ENCODE assay signal across 8 cellular contexts in genomic region chr6:17703256-17703694, GRCh38. TPM values are rescaled to one million over a fixed set of nuclear protein-coding genes. Genes with fewer than 3 reads are reported as not detected.
DNase-seq lines count a peak whose midpoint lies in the region; ATAC-seq and TF ChIP-seq lines count a peak whose summit lies in the region.

No MANE protein-coding gene starts in this region.

- TF ChIP-seq CTCF in lower leg skin (IDR thresholded peaks at IDR 0.05) = no peak

- TF ChIP-seq POLR2A in lower leg skin (IDR thresholded peaks at IDR 0.05) = no peak

- peak; percentile 72 for DNase-seq in Daoy (ENCODE audit: low read depth)
- peak; percentile 11 for DNase-seq in LoVo (ENCODE audit: low spot score)
- no peak for DNase-seq in activated naive CD8-positive, alpha-beta T cell treated with anti-CD3 and anti-CD28 coated beads, Interleukin-2, amount 10 ng/mL, durations not matched to agents 7 days and 5 days
- peak; percentile 58 to 85 for DNase-seq in lung microvascular endothelial cell (ENCODE audit: low read depth in 2 of 2)
- DNase-seq in effector CD8-positive, alpha-beta T cell (lab: John Stamatoyannopoulos, UW) = no peak
- no peak for DNase-seq in NCI-H128 (lab: John Stamatoyannopoulos, UW; ENCODE audit: unreplicated experiment)
- DNase-seq in lower leg skin (ENCODE audit: low spot score in 2 of 2) = no peak
- no peak for DNase-seq in DMS153 (lab: John Stamatoyannopoulos, UW)

- no peaks in the 10 kb centered on the region for H3K9me3 Mint-ChIP-seq in activated naive CD8-positive, alpha-beta T cell treated with anti-CD3 and anti-CD28 coated beads, Interleukin-2, amount 10 ng/mL, durations not matched to agents 7 days and 5 days

- H3K36me3 Mint-ChIP-seq in activated naive CD8-positive, alpha-beta T cell treated with anti-CD3 and anti-CD28 coated beads, Interleukin-2, amount 10 ng/mL, durations not matched to agents 7 days and 5 days = peaks cover 8% of the 10 kb centered on the region

- WGBS in lower leg skin, 2 donors = 7 to 13% methylated on average over 1 of the region's 1 CpG

- H3K4me3 Mint-ChIP-seq in activated naive CD8-positive, alpha-beta T cell treated with anti-CD3 and anti-CD28 coated beads, Interleukin-2, amount 10 ng/mL, durations not matched to agents 7 days and 5 days = peak overlapping the region; percentile 85

- H3K4me1 Mint-ChIP-seq in activated naive CD8-positive, alpha-beta T cell treated with anti-CD3 and anti-CD28 coated beads, Interleukin-2, amount 10 ng/mL, durations not matched to agents 7 days and 5 days = peaks cover 34% of the 10 kb centered on the region

- intact Hi-C loops in lower leg skin (cut with DNase I; ENCODE audit: low total_unique reads) = no loop called here

- POLR2A ChIA-PET in activated naive CD8-positive, alpha-beta T cell treated with anti-CD3 and anti-CD28 coated beads, Interleukin-2, amount 10 ng/mL, durations not matched to agents 7 days and 5 days (lab: Charles Lee) = interaction anchor here (0.7 to 4.2 kb wide), 5 partner anchors 12 to 119 kb away, joined by 4 to 32 read pairs (median 5); partner anchors contain the start of gene FAM8A1

- peak overlapping the region; percentile 93 for H3K27ac Mint-ChIP-seq in activated naive CD8-positive, alpha-beta T cell treated with anti-CD3 and anti-CD28 coated beads, Interleukin-2, amount 10 ng/mL, durations not matched to agents 7 days and 5 days

- no peak for ATAC-seq in activated naive CD8-positive, alpha-beta T cell treated with anti-CD3 and anti-CD28 coated beads, Interleukin-2, amount 10 ng/mL, durations not matched to agents 7 days and 5 days (ENCODE audit: low read depth)

- no peak overlapping the region for H3K4me3 ChIP-seq in lower leg skin (ENCODE audit: low read depth, poor library complexity, severe bottlenecking)

- H3K27me3 Mint-ChIP-seq in activated naive CD8-positive, alpha-beta T cell treated with anti-CD3 and anti-CD28 coated beads, Interleukin-2, amount 10 ng/mL, durations not matched to agents 7 days and 5 days = no peaks in the 10 kb centered on the region

RNA-seq across cellular contexts. Expression of gene NUP153, which starts 3.5 kb away (rescaled TPM):
- 53.9 and 62.9 TPM in 2 replicates for total RNA-seq in Daoy (2014; rRNA removed; shearing (Covaris generic))
- 10 to 100 TPM; 67.6 to 68.5 TPM for total RNA-seq in activated naive CD8-positive, alpha-beta T cell treated with anti-CD3 and anti-CD28 coated beads, Interleukin-2, amount 10 ng/mL, durations not matched to agents 7 days and 5 days
- total RNA-seq in lung microvascular endothelial cell (16.6 and 22.2 TPM in 2 replicates), lower leg skin (10 to 100 TPM; 35.5 to 42.2 (median 40.5) TPM)

Comparison
In these comparisons a context has a peak if more than half of its experiments do, and no peak if none do; other contexts are left out.
1. DNase-seq: peak in Daoy (single experiment), LoVo (single experiment) and lung microvascular endothelial cell (2 of 2); none in activated naive CD8-positive, alpha-beta T cell treated with anti-CD3 and anti-CD28 coated beads, Interleukin-2, amount 10 ng/mL, durations not matched to agents 7 days and 5 days (single experiment), effector CD8-positive, alpha-beta T cell (single experiment), NCI-H128 (single experiment), lower leg skin (0 of 2) and DMS153 (single experiment).